32 cellular contexts compared by ENCODE assay signal in genomic region chr7:69759373-69759772, GRCh38.
"Had no signal": no experiment of that assay in that cellular context is flagged by ENCODE, and none has a peak within 500 bp of the region (broad histone marks: within the 10 kb centered on the region; RNA-seq: fewer than 3 reads in every experiment).

No MANE protein-coding gene starts in this region.

- DNase-seq: activated B cell treated with CpG ODN at 0.5 μM for 24 hours; activated CD4-positive, alpha-beta memory T cell treated with anti-CD3 and anti-CD28 coated beads for 36 hours; activated CD4-positive, alpha-beta T cell treated with anti-CD3 and anti-CD28 coated beads for 4 hours; activated CD4-positive, alpha-beta T cell treated with anti-CD3 and anti-CD28 coated beads, Interleukin-2, amount 10 ng/mL, durations not matched to agents 24 days and 14 days; activated CD4-positive, alpha-beta T cell treated with anti-CD3 and anti-CD28 coated beads, Interleukin-2, amount 50 U/mL, for 1 hour; activated CD4-positive, alpha-beta T cell treated with anti-CD3 and anti-CD28 coated beads, Interleukin-2, amount 50 U/mL, for 4 hours; activated CD4-positive, CD25-positive, alpha-beta regulatory T cell treated with anti-CD3 and anti-CD28 coated beads, Interleukin-2, amount 50 U/mL, for 72 hours; activated CD8-positive, alpha-beta memory T cell treated with anti-CD3 and anti-CD28 coated beads, Interleukin-2, amount 50 U/mL, for 4 hours; activated CD8-positive, alpha-beta T cell treated with anti-CD3 and anti-CD28 coated beads for 36 hours; activated effector memory CD4-positive, alpha-beta T cell treated with anti-CD3 and anti-CD28 coated beads, Interleukin-2, amount 50 U/mL, for 16 hours; activated gamma-delta T cell treated with Interleukin-2 at 50 U/mL for 16 hours; activated naive CD4-positive, alpha-beta T cell; activated naive CD4-positive, alpha-beta T cell treated with anti-CD3 and anti-CD28 coated beads for 36 hours; activated naive CD4-positive, alpha-beta T cell treated with anti-CD3 and anti-CD28 coated beads, Interleukin-2, amount 50 U/mL, for 16 hours; activated naive CD8-positive, alpha-beta T cell treated with anti-CD3 and anti-CD28 coated beads for 36 hours; activated T-cell treated with anti-CD3 and anti-CD28 coated beads for 4 hours; activated T-cell treated with anti-CD3 and anti-CD28 coated beads, Interleukin-2, amount 50 U/mL, for 1 hour; activated T-cell treated with anti-CD3 and anti-CD28 coated beads, Interleukin-2, amount 50 U/mL, for 4 hours; activated T-cell treated with anti-CD3 and anti-CD28 coated beads, Interleukin-2, amount 50 U/mL, for 72 hours; adrenal gland; amniotic stem cell; aorta; body of pancreas; brain microvascular endothelial cell; central memory CD4-positive, alpha-beta T cell; T-helper 1 cell; T-helper 2 cell; T-helper 9 cell had no signal

- H3K9me3 ChIP-seq: adrenal gland, body of pancreas, breast epithelium had no signal

- H3K4me1 ChIP-seq: body of pancreas had no signal

- H3K27me3 ChIP-seq: adrenal gland, body of pancreas, brain microvascular endothelial cell, breast epithelium had no signal

- H3K36me3 ChIP-seq: adrenal gland, brain microvascular endothelial cell, breast epithelium had no signal

- H3K4me3 ChIP-seq: adrenal gland, body of pancreas, breast epithelium had no signal

- H3K27ac ChIP-seq: adrenal gland, body of pancreas, brain microvascular endothelial cell, VCaP had no signal

- ATAC-seq: activated CD8-positive, alpha-beta T cell treated with anti-CD3 and anti-CD28 coated beads for 36 hours; activated naive CD4-positive, alpha-beta T cell treated with anti-CD3 and anti-CD28 coated beads, Interleukin-2, amount 50 U/mL, for 72 hours; activated T-cell treated with anti-CD3 and anti-CD28 coated beads, Interleukin-2, amount 50 U/mL, for 4 hours; activated T-cell treated with anti-CD3 and anti-CD28 coated beads, Interleukin-2, amount 50 U/mL, for 72 hours; activated T-helper 17 cell treated with anti-CD3 and anti-CD28 coated beads, Interleukin-2, amount 50 U/mL, for 72 hours; body of pancreas had no signal
